Comparison of ENCODE assay signal across 11 cellular contexts in the genomic region with DNA sequence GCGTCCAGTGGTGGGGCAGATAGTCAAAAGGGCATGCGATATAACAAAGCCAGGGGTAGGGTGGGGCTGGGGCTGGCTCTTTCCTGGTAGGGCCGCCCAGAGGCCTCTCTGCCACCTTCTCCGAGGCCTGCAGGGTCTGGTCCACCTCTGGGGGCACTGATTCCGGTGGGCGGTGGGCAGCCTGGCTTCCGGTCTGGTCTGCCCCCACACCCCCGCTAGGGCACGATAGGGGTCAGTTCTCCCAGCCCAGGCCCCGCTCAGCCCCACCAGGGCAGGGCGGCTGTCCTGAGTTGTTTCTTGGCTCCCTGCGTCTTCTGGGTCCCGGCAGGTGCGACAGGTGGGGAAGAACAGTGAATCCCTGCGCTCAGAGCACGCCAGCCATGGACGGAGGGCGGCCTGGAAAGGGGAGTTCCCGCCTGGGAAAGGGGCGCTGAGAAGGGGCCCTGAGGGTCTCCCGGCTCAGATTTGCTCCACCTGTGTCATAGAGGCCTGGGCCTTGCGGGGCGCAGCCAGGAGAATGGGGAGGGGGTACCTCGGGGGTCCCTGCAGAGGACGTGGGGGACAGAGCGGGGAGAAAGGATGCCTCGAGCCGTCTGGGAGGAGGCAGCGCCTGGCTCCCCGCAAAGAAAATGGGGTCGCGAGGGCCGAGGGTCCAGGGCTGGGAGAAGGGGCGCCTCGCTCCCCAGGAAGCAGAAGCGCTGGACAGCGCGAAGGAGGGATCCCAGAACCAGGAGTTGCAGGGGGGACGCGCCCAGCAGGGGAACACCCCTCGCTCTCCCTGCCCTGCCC. TPM values are rescaled to one million over a fixed set of nuclear protein-coding genes. Genes with fewer than 3 reads are reported as not detected.
DNase-seq lines count a peak whose midpoint lies in the region; ATAC-seq and TF ChIP-seq lines count a peak whose summit lies in the region.
"Had no signal": no experiment of that assay in that cellular context is flagged by ENCODE, and none has a peak within 500 bp of the region (broad histone marks: within the 10 kb centered on the region; RNA-seq: fewer than 3 reads in every experiment).

No MANE protein-coding gene starts in this region.

- no peaks in the 10 kb centered on the region for H3K36me3 Mint-ChIP-seq in activated B cell treated with CpG ODN at 0.5 μM for 24 hours (ENCODE audit: low read depth)

- H3K27ac ChIP-seq in spleen = no peak overlapping the region
- H3K27ac ChIP-seq: 22Rv1, neutrophil had no signal

- H3K27ac Mint-ChIP-seq in activated B cell treated with CpG ODN at 0.5 μM for 24 hours = no peak overlapping the region

- H3K27me3 ChIP-seq in iPS-15b (ENCODE audit: control insufficient read depth, insufficient read depth, low read length) = peaks cover 28% of the 10 kb centered on the region
- H3K27me3 ChIP-seq in spleen (replicated peaks in 1 of 7) = peaks cover 0 to 58% (median 23%) of the 10 kb centered on the region in 7 donors

- H3K36me3 ChIP-seq in iPS-15b (ENCODE audit: control insufficient read depth, insufficient read depth, low read length) (no peaks in the 10 kb centered on the region), spleen (no peaks in the 10 kb centered on the region)
- H3K36me3 ChIP-seq: neutrophil had no signal

- H3K4me1 Mint-ChIP-seq in activated B cell treated with CpG ODN at 0.5 μM for 24 hours = peaks cover 12% of the 10 kb centered on the region

- DNase-seq in DMS153 (lab: John Stamatoyannopoulos, UW) (peak; percentile 44), DMS153 treated with DMSO at 0.1 percent for 48 hours (lab: John Stamatoyannopoulos, UW; ENCODE audit: unreplicated experiment) (no peak), activated B cell treated with CpG ODN at 0.5 μM for 24 hours (no peak), spleen (peak; percentile 69), LoVo (ENCODE audit: low spot score) (no peak), iPS-NIHi11 (ENCODE audit: low spot score) (no peak)
- no peak for DNase-seq in stimulated activated CD4-positive, alpha-beta T cell treated with anti-CD3 and anti-CD28 coated beads, Interleukin-2, amount 100 ng/mL, for 24 hours
- DNase-seq: NCI-H1092 had no signal

- no peak for TF ChIP-seq POLR2A in spleen (IDR thresholded peaks at IDR 0.05)

- intact Hi-C loops in activated B cell treated with CpG ODN at 0.5 μM for 24 hours (cut with micrococcal nuclease) = loop anchor here (2.0 to 5.0 kb wide), 2 partner anchors 235 to 301 kb away; a partner anchor contains a TSS
- intact Hi-C loops in spleen (cut with DNase I; ENCODE audit: low total_unique reads) = no loop called here

- POLR2A ChIA-PET in activated B cell treated with CpG ODN at 0.5 μM for 24 hours (lab: Charles Lee) = no interaction called here

- H3K9ac ChIP-seq in iPS-15b (ENCODE audit: low read depth, low read length) = no peak overlapping the region

- peaks cover 11% of the 10 kb centered on the region for H3K27me3 Mint-ChIP-seq in activated B cell treated with CpG ODN at 0.5 μM for 24 hours

- CTCF ChIA-PET in activated B cell treated with CpG ODN at 0.5 μM for 24 hours (lab: Charles Lee) = no interaction called here

- ATAC-seq in activated B cell treated with CpG ODN at 0.5 μM for 24 hours (ENCODE audit: low read depth) = no peak

- H3K9me3 ChIP-seq in iPS-15b (ENCODE audit: control insufficient read depth, insufficient read depth, low read length) = no peaks in the 10 kb centered on the region
- no peaks in the 10 kb centered on the region for H3K9me3 ChIP-seq in spleen
- H3K9me3 ChIP-seq: neutrophil had no signal

- TF ChIP-seq CTCF in activated B cell treated with CpG ODN at 0.5 μM for 24 hours (IDR thresholded peaks at IDR 0.05) = no peak
- no peak for TF ChIP-seq CTCF in spleen (IDR thresholded peaks at IDR 0.05 in 8 of 11, conservative IDR thresholded peaks at IDR 0.05 in 3 of 11)

- 45 to 54% (median 46%) methylated on average over 30 to 41 of the region's 41 CpGs for WGBS in spleen, 5 donors

- H3K4me3 ChIP-seq in iPS-15b (ENCODE audit: low read depth, low read length) = peak overlapping the region; percentile 56
- H3K4me3 ChIP-seq in spleen = peak overlapping the region in 4 of 8 donors; percentile 32 to 66 (median 34)

- peak overlapping the region; percentile 15 for H3K4me3 Mint-ChIP-seq in activated B cell treated with CpG ODN at 0.5 μM for 24 hours

- no peaks in the 10 kb centered on the region for H3K9me3 Mint-ChIP-seq in activated B cell treated with CpG ODN at 0.5 μM for 24 hours

- H3K4me1 ChIP-seq in iPS-15b (ENCODE audit: control insufficient read depth, insufficient read depth, low read length) = no peaks in the 10 kb centered on the region
- H3K4me1 ChIP-seq in spleen = peaks cover 0 to 34% (median 25%) of the 10 kb centered on the region in 6 donors

RNA-seq across cellular contexts. Expression of a gene that starts 0.6 kb away (rescaled TPM):
- not detected in 2 replicates for total RNA-seq in activated B cell treated with CpG ODN at 0.5 μM for 24 hours
- total RNA-seq in spleen = 10 to 100 TPM in 1 of 7 donors, 1 to 10 TPM in 5, under 1 TPM in 1; 0.49 to 11.0 (median 2.4) TPM
- under 1 TPM; 0.06 to 0.63 (median 0.16) TPM for polyA plus RNA-seq in spleen

RNA-seq across cellular contexts. Expression of a gene that starts 19.7 kb away (rescaled TPM):
- total RNA-seq in activated B cell treated with CpG ODN at 0.5 μM for 24 hours (not detected in 2 replicates), spleen (under 1 TPM in 5 of 7 donors, not detected in 2; 0.15 to 0.85 (median 0.23) TPM)
- under 1 TPM; 0.09 to 0.29 (median 0.22) TPM for polyA plus RNA-seq in spleen

RNA-seq across cellular contexts. Expression of a gene that starts 45.3 kb away (rescaled TPM):
- 64.4 and 77.3 TPM in 2 replicates for total RNA-seq in activated B cell treated with CpG ODN at 0.5 μM for 24 hours
- total RNA-seq in spleen = 10 to 100 TPM; 39.7 to 61.2 (median 47.1) TPM
- polyA plus RNA-seq in spleen = 10 to 100 TPM; 46.8 to 64.5 (median 58.5) TPM

RNA-seq across cellular contexts. Expression of a gene that starts 58.1 kb away (rescaled TPM):
- total RNA-seq in activated B cell treated with CpG ODN at 0.5 μM for 24 hours (0.27 and 0.42 TPM in 2 replicates), spleen (1 to 10 TPM in 4 of 7 donors, under 1 TPM in 3; 0.65 to 5.1 (median 1.5) TPM)
- 1 to 10 TPM; 1.3 to 6.2 (median 3.8) TPM for polyA plus RNA-seq in spleen

Comparison
In these comparisons a context has a peak if more than half of its experiments do, and no peak if none do; other contexts are left out.
1. DNase-seq: peak in DMS153 (single experiment) and spleen (single experiment); none in DMS153 treated with DMSO at 0.1 percent for 48 hours (single experiment), activated B cell treated with CpG ODN at 0.5 μM for 24 hours (single experiment), stimulated activated CD4-positive, alpha-beta T cell treated with anti-CD3 and anti-CD28 coated beads, Interleukin-2, amount 100 ng/mL, for 24 hours (0 of 2), LoVo (single experiment) and iPS-NIHi11 (single experiment).